ENCODE assay signal across 27 cellular contexts in genomic region chrX:79174949-79175644, GRCh38. TPM values are rescaled to one million over a fixed set of nuclear protein-coding genes. Genes with fewer than 3 reads are reported as not detected.
DNase-seq lines count a peak whose midpoint lies in the region; ATAC-seq and TF ChIP-seq lines count a peak whose summit lies in the region.
"Had no signal": no experiment of that assay in that cellular context is flagged by ENCODE, and none has a peak within 500 bp of the region (broad histone marks: within the 10 kb centered on the region; RNA-seq: fewer than 3 reads in every experiment).

No MANE protein-coding gene starts in this region.

- H4K91ac ChIP-seq in IMR-90 (ENCODE audit: insufficient read depth, low read depth, low read length) = no peak overlapping the region

- H3F3A ChIP-seq in PC-9 (ENCODE audit: insufficient read depth, low read depth) = no peaks in the 10 kb centered on the region

- H3K27ac ChIP-seq in IMR-90 (ENCODE audit: insufficient read depth, low read length) = no peak overlapping the region
- no peak overlapping the region for H3K27ac ChIP-seq in PC-9
- H3K27ac ChIP-seq: BLaER1, colonic mucosa, esophagus muscularis mucosa, left lung, parathyroid adenoma had no signal

- H3K9me2 ChIP-seq in PC-9 (ENCODE audit: insufficient read depth) = no peaks in the 10 kb centered on the region

- H3K27me3 ChIP-seq in IMR-90 (ENCODE audit: control insufficient read depth, insufficient read depth, low read length) (no peaks in the 10 kb centered on the region), PC-9 (ENCODE audit: insufficient read depth, low read depth) (no peaks in the 10 kb centered on the region)
- H3K27me3 ChIP-seq: colonic mucosa, esophagus muscularis mucosa, left lung, MG63 had no signal

- BruUV-seq in IMR-90 (replicated peaks; lab: Mats Ljungman, UMichigan) (no TSS peak), PC-9 (replicated peaks; lab: Mats Ljungman, UMichigan) (no TSS peak)

- H3K27me3 Mint-ChIP-seq in activated T-cell treated with anti-CD3 and anti-CD28 coated beads, Interleukin-2, amount 50 U/mL, for 24 hours = peaks cover 18% of the 10 kb centered on the region
- H3K27me3 Mint-ChIP-seq in activated naive CD8-positive, alpha-beta T cell treated with anti-CD3 and anti-CD28 coated beads, Interleukin-2, amount 10 ng/mL, durations not matched to agents 7 days and 5 days = no peaks in the 10 kb centered on the region
- no peaks in the 10 kb centered on the region for H3K27me3 Mint-ChIP-seq in naive thymus-derived CD8-positive, alpha-beta T cell

- WGBS in IMR-90 (ENCODE audit: extremely low coverage in 2 of 2, insufficient read length in 1 of 2), 2 experiments = 20% methylated on average over 1 of the region's 5 CpGs; no CpG with 5 or more reads in 1 of the 2 experiments

- POLR2A ChIA-PET in IMR-90 (lab: Charles Lee; ENCODE audit: unreplicated experiment) = no interaction called here
- POLR2A ChIA-PET in activated naive CD8-positive, alpha-beta T cell treated with anti-CD3 and anti-CD28 coated beads, Interleukin-2, amount 10 ng/mL, durations not matched to agents 7 days and 5 days (lab: Charles Lee) = no interaction called here
- POLR2A ChIA-PET in naive thymus-derived CD8-positive, alpha-beta T cell (lab: Charles Lee) = no interaction called here
- POLR2A ChIA-PET in PC-9 (lab: Charles Lee; ENCODE audit: unreplicated experiment) = no interaction called here

- no peak overlapping the region for H3K14ac ChIP-seq in IMR-90 (replicated peaks; ENCODE audit: low read depth, low read length)

- H3K4me3 ChIP-seq in IMR-90 (ENCODE audit: insufficient read depth, low read depth, low read length) (no peak overlapping the region), PC-9 (no peak overlapping the region)
- H3K4me3 ChIP-seq: BLaER1, colonic mucosa, esophagus muscularis mucosa, left lung, MG63 had no signal

- ATAC-seq in IMR-90 (ENCODE audit: low read depth) (no peak), HG03469 (IDR thresholded peaks at IDR 0.05; ENCODE audit: unreplicated experiment) (no peak)
- ATAC-seq in activated naive CD8-positive, alpha-beta T cell treated with anti-CD3 and anti-CD28 coated beads, Interleukin-2, amount 10 ng/mL, durations not matched to agents 7 days and 5 days (ENCODE audit: low read depth) = no peak
- no peak for ATAC-seq in naive thymus-derived CD8-positive, alpha-beta T cell
- ATAC-seq: left lung, right cardiac atrium had no signal

- H2BK20ac ChIP-seq in IMR-90 (ENCODE audit: low read depth, low read length) = no peak overlapping the region

- H2BK5ac ChIP-seq in IMR-90 (ENCODE audit: low read depth, low read length, poor library complexity, severe bottlenecking) = no peak overlapping the region

- no peak overlapping the region for H4K5ac ChIP-seq in IMR-90 (ENCODE audit: low read depth, low read length)

- no peak overlapping the region for H2AK5ac ChIP-seq in IMR-90 (ENCODE audit: low read depth, low read length)

- CTCF ChIA-PET in IMR-90 (lab: Yijun Ruan, JAX) (no interaction called here), PC-9 (lab: Charles Lee) (no interaction called here)

- no peak overlapping the region for H3K23ac ChIP-seq in IMR-90 (ENCODE audit: low read depth, low read length)

- no peak for TF ChIP-seq CTCF in IMR-90 (conservative IDR thresholded peaks at IDR 0.05; ENCODE audit: low read depth, low read length)
- TF ChIP-seq CTCF in PC-9 (conservative IDR thresholded peaks at IDR 0.05) = no peak

- no peaks in the 10 kb centered on the region for H3K79me2 ChIP-seq in PC-9 (ENCODE audit: low read depth)
- H3K79me2 ChIP-seq: parathyroid adenoma had no signal

- dilution Hi-C loops in IMR-90 (cut with HindIII; ENCODE audit: low sequenced_read_pairs, unreplicated experiment) = no loop called here

- no peak overlapping the region for H3K18ac ChIP-seq in IMR-90 (ENCODE audit: low read depth, low read length)

- H3K56ac ChIP-seq in IMR-90 (ENCODE audit: extremely low read depth, insufficient read depth, low read length) = no peak overlapping the region

- H3K4me1 ChIP-seq in IMR-90 (ENCODE audit: control insufficient read depth, insufficient read depth, low read length) = no peaks in the 10 kb centered on the region
- no peaks in the 10 kb centered on the region for H3K4me1 ChIP-seq in PC-9 (replicated peaks; ENCODE audit: insufficient read depth)
- H3K4me1 ChIP-seq: colonic mucosa, esophagus muscularis mucosa, left lung, parathyroid adenoma had no signal

- H3K79me1 ChIP-seq in IMR-90 (ENCODE audit: low read depth in 1 of 2, low read length in 2 of 2) = no peaks in the 10 kb centered on the region

- H2AK9ac ChIP-seq in IMR-90 (replicated peaks; ENCODE audit: low read depth, low read length, poor library complexity) = no peak overlapping the region

- H3K9me1 ChIP-seq in IMR-90 (ENCODE audit: insufficient read depth, low read length) = no peaks in the 10 kb centered on the region

- H3K36me3 Mint-ChIP-seq in activated T-cell treated with anti-CD3 and anti-CD28 coated beads, Interleukin-2, amount 50 U/mL, for 24 hours (ENCODE audit: low read depth) = peaks cover 42% of the 10 kb centered on the region
- H3K36me3 Mint-ChIP-seq in activated naive CD8-positive, alpha-beta T cell treated with anti-CD3 and anti-CD28 coated beads, Interleukin-2, amount 10 ng/mL, durations not matched to agents 7 days and 5 days = peaks cover 62% of the 10 kb centered on the region
- peaks cover 10 to 57% (median 24%) of the 10 kb centered on the region in 3 donors for H3K36me3 Mint-ChIP-seq in naive thymus-derived CD8-positive, alpha-beta T cell

- no peak for DNase-seq in activated T-cell treated with anti-CD3 and anti-CD28 coated beads, Interleukin-2, amount 50 U/mL, for 24 hours
- no peak for DNase-seq in activated T-cell treated with anti-CD3 and anti-CD28 coated beads, Interleukin-2, amount 50 U/mL, for 1 hour
- DNase-seq in IMR-90 (no peak), HT-29 (ENCODE audit: low spot score) (no peak), PC-9 (no peak)
- DNase-seq in activated naive CD8-positive, alpha-beta T cell treated with anti-CD3 and anti-CD28 coated beads, Interleukin-2, amount 10 ng/mL, durations not matched to agents 7 days and 5 days = no peak
- DNase-seq in naive thymus-derived CD8-positive, alpha-beta T cell = no peak
- DNase-seq: activated CD4-positive, CD25-positive, alpha-beta regulatory T cell; amniotic stem cell; colonic mucosa; endodermal cell; HCEC 1CT; left lung; MG63; NCI-H2081 treated with DMSO at 0.1 percent for 48 hours; NCI-H446; NCI-H82; right cardiac atrium; stimulated activated CD4-positive, alpha-beta T cell treated with anti-CD3 and anti-CD28 coated beads, Interleukin-12 subunit alpha, Interleukin-12 subunit beta, amount 100 ng/mL, for 4 hours; stimulated activated CD4-positive, alpha-beta T cell treated with anti-CD3 and anti-CD28 coated beads, Interleukin-4, amount 100 ng/mL, for 24 hours; stimulated activated naive CD4-positive, alpha-beta T cell treated with Interleukin-2 at 50 U/mL for 16 hours had no signal

- H3K4ac ChIP-seq in IMR-90 (ENCODE audit: low read depth, low read length) = no peak overlapping the region

- H3K27ac Mint-ChIP-seq in activated T-cell treated with anti-CD3 and anti-CD28 coated beads, Interleukin-2, amount 50 U/mL, for 24 hours = peak overlapping the region; percentile 63
- H3K27ac Mint-ChIP-seq in activated naive CD8-positive, alpha-beta T cell treated with anti-CD3 and anti-CD28 coated beads, Interleukin-2, amount 10 ng/mL, durations not matched to agents 7 days and 5 days = peak overlapping the region; percentile 49
- peak overlapping the region; percentile 10 to 98 (median 74) for H3K27ac Mint-ChIP-seq in naive thymus-derived CD8-positive, alpha-beta T cell
- H3K27ac Mint-ChIP-seq: endodermal cell had no signal

- H3K9me3 ChIP-seq in IMR-90 (ENCODE audit: control insufficient read depth, insufficient read depth, low read length) (no peaks in the 10 kb centered on the region), PC-9 (ENCODE audit: insufficient read depth, low read depth) (no peaks in the 10 kb centered on the region)
- H3K9me3 ChIP-seq: BLaER1, colonic mucosa, esophagus muscularis mucosa, left lung, MG63 had no signal

- no peak for TF ChIP-seq POLR2A in IMR-90 (IDR thresholded peaks at IDR 0.05; ENCODE audit: low read depth, low read length)

- no peak overlapping the region for H2BK120ac ChIP-seq in IMR-90 (ENCODE audit: low read depth, low read length)

- intact Hi-C loops in IMR-90 (cut with micrococcal nuclease) = no loop called here
- intact Hi-C loops in PC-9 (cut with micrococcal nuclease; ENCODE audit: unreplicated experiment) = no loop called here

- H3K36me3 ChIP-seq in IMR-90 (ENCODE audit: control insufficient read depth, insufficient read depth, low read length) (no peaks in the 10 kb centered on the region), PC-9 (ENCODE audit: low read depth) (no peaks in the 10 kb centered on the region)
- H3K36me3 ChIP-seq: BLaER1, colonic mucosa, esophagus muscularis mucosa, left lung, MG63 had no signal

- H2BK15ac ChIP-seq in IMR-90 (ENCODE audit: low read depth, low read length) = no peak overlapping the region

- TF ChIP-seq RAD21 in IMR-90 (IDR thresholded peaks at IDR 0.05; ENCODE audit: low read length) = no peak

- no peak overlapping the region for H3K9ac ChIP-seq in IMR-90 (ENCODE audit: low read depth, low read length)
- H3K9ac ChIP-seq: BLaER1, parathyroid adenoma had no signal

- H3K4me2 ChIP-seq in IMR-90 (ENCODE audit: low read depth, low read length) (no peak overlapping the region), PC-9 (no peak overlapping the region)

- in situ Hi-C loops in IMR-90 (cut with MboI; ENCODE audit: low sequenced_read_pairs) = no loop called here

- peak overlapping the region; percentile 23 for H3K4me3 Mint-ChIP-seq in activated T-cell treated with anti-CD3 and anti-CD28 coated beads, Interleukin-2, amount 50 U/mL, for 24 hours
- peak overlapping the region; percentile 60 for H3K4me3 Mint-ChIP-seq in activated naive CD8-positive, alpha-beta T cell treated with anti-CD3 and anti-CD28 coated beads, Interleukin-2, amount 10 ng/mL, durations not matched to agents 7 days and 5 days
- peak overlapping the region in 7 of 10 donors; percentile 10 to 69 (median 27) for H3K4me3 Mint-ChIP-seq in naive thymus-derived CD8-positive, alpha-beta T cell
- H3K4me3 Mint-ChIP-seq: endodermal cell had no signal

- H4K20me1 ChIP-seq in IMR-90 (ENCODE audit: insufficient read depth, low read length) (no peaks in the 10 kb centered on the region), PC-9 (ENCODE audit: insufficient read depth) (no peaks in the 10 kb centered on the region)
- H4K20me1 ChIP-seq: BLaER1 had no signal

- H2AFZ ChIP-seq in IMR-90 (replicated peaks; ENCODE audit: low read length, poor library complexity) = no peak overlapping the region
- no peak overlapping the region for H2AFZ ChIP-seq in PC-9
- H2AFZ ChIP-seq: parathyroid adenoma had no signal

- H3K4me1 Mint-ChIP-seq in activated T-cell treated with anti-CD3 and anti-CD28 coated beads, Interleukin-2, amount 50 U/mL, for 24 hours (ENCODE audit: low read depth) = peaks cover 82% of the 10 kb centered on the region
- peaks cover 55% of the 10 kb centered on the region for H3K4me1 Mint-ChIP-seq in activated naive CD8-positive, alpha-beta T cell treated with anti-CD3 and anti-CD28 coated beads, Interleukin-2, amount 10 ng/mL, durations not matched to agents 7 days and 5 days
- peaks cover 22 to 87% (median 70%) of the 10 kb centered on the region in 4 donors for H3K4me1 Mint-ChIP-seq in naive thymus-derived CD8-positive, alpha-beta T cell
- H3K4me1 Mint-ChIP-seq: endodermal cell had no signal

- no peaks in the 10 kb centered on the region for H3K9me3 Mint-ChIP-seq in activated T-cell treated with anti-CD3 and anti-CD28 coated beads, Interleukin-2, amount 50 U/mL, for 24 hours
- H3K9me3 Mint-ChIP-seq in activated naive CD8-positive, alpha-beta T cell treated with anti-CD3 and anti-CD28 coated beads, Interleukin-2, amount 10 ng/mL, durations not matched to agents 7 days and 5 days = peaks cover 2% of the 10 kb centered on the region
- peaks cover 0 to 3% (median 0%) of the 10 kb centered on the region in 9 donors for H3K9me3 Mint-ChIP-seq in naive thymus-derived CD8-positive, alpha-beta T cell

- H4K8ac ChIP-seq in IMR-90 (ENCODE audit: low read depth in 2 of 2, low read length in 2 of 2) = no peak overlapping the region

RNA-seq across cellular contexts. Expression of gene GPR174, which starts 30.6 kb away (rescaled TPM):
- total RNA-seq in IMR-90 (2012; rRNA removed) (not detected in 2 replicates), PC-9 (2021) (not detected in 2 replicates)
- not detected in 2 replicates for polyA plus RNA-seq in IMR-90 (2012; rRNA removed)
- not detected in 2 replicates for polyA plus RNA-seq in IMR-90 (2012; cell fraction: cytosol; rRNA removed)
- not detected in 2 replicates for polyA plus RNA-seq in IMR-90 (2012; cell fraction: nucleus; rRNA removed; ENCODE audit: low replicate concordance)
- total RNA-seq in activated naive CD8-positive, alpha-beta T cell treated with anti-CD3 and anti-CD28 coated beads, Interleukin-2, amount 10 ng/mL, durations not matched to agents 7 days and 5 days = 10 to 100 TPM; 56.1 to 59.4 TPM
- total RNA-seq in naive thymus-derived CD8-positive, alpha-beta T cell = 10 to 100 TPM; 43.0 to 47.8 TPM
- polyA plus RNA-seq in naive thymus-derived CD8-positive, alpha-beta T cell = 1 to 10 TPM; 5.1 to 8.8 (median 5.5) TPM
- not detected in 2 replicates for total RNA-seq in HT-29 (2014; rRNA removed; shearing (Covaris generic))
- total RNA-seq: Daoy, endodermal cell, frontal cortex had no signal

Comparison
In these comparisons a context has a peak if more than half of its experiments do, and no peak if none do; other contexts are left out.
1. RNA of gene GPR174, which starts 30.6 kb away (total RNA-seq): 56.1 to 59.4 TPM in activated naive CD8-positive, alpha-beta T cell treated with anti-CD3 and anti-CD28 coated beads, Interleukin-2, amount 10 ng/mL, durations not matched to agents 7 days and 5 days and 43.0 to 47.8 TPM in naive thymus-derived CD8-positive, alpha-beta T cell; not detected in IMR-90, not detected in HT-29 and not detected in PC-9; every median in the first group is over 10 times any median in the second.
2. Peak in every context shown above with its lines, with median percentiles within 50 percentile points of each other: H3K27ac Mint-ChIP-seq and H3K4me3 Mint-ChIP-seq.